ENCODE assay signal across 14 cellular contexts in genomic region chr2:84991404-84992151, GRCh38. TPM values are rescaled to one million over a fixed set of nuclear protein-coding genes. Genes with fewer than 3 reads are reported as not detected.
DNase-seq lines count a peak whose midpoint lies in the region; ATAC-seq and TF ChIP-seq lines count a peak whose summit lies in the region.
"Had no signal": no experiment of that assay in that cellular context is flagged by ENCODE, and none has a peak within 500 bp of the region (broad histone marks: within the 10 kb centered on the region; RNA-seq: fewer than 3 reads in every experiment).

No MANE protein-coding gene starts in this region.

- no peak overlapping the region for H3T11ph ChIP-seq in H9 (ENCODE audit: low read length)

- CTCF ChIA-PET in activated CD8-positive, alpha-beta T cell treated with anti-CD3 and anti-CD28 coated beads for 36 hours (lab: Charles Lee): interaction anchor here (0.6 to 2.8 kb wide), 5 partner anchors 14 to 26 kb away, joined by 3 to 8 read pairs (median 4); no protein-coding TSS in a partner anchor

- H3K4me1 ChIP-seq in ACC112 (ENCODE audit: control insufficient read depth, insufficient read depth, low read length, unreplicated experiment) (peaks cover 40% of the 10 kb centered on the region), GM23338 (ENCODE audit: insufficient read depth) (peaks cover 21% of the 10 kb centered on the region), foreskin keratinocyte (peaks cover 11% of the 10 kb centered on the region), H9 (ENCODE audit: insufficient read depth, low read length) (peaks cover 4% of the 10 kb centered on the region; the same call in 1 of the 2 replicates)

- no peak overlapping the region for H2BK120ac ChIP-seq in H9 (ENCODE audit: low read depth, low read length, poor library complexity, severe bottlenecking)

- H3K4ac ChIP-seq in H9 (ENCODE audit: low read depth, low read length): no peak overlapping the region

- no peak overlapping the region for H2BK15ac ChIP-seq in H9 (ENCODE audit: low read depth, low read length)

- H3K4me3 Mint-ChIP-seq in GM23338 (no peak overlapping the region), H9 (no peak overlapping the region)
- no peak overlapping the region for H3K4me3 Mint-ChIP-seq in activated CD8-positive, alpha-beta T cell treated with anti-CD3 and anti-CD28 coated beads for 36 hours
- H3K4me3 Mint-ChIP-seq: type B pancreatic cell had no signal

- no CpG with 5 or more reads among the region's 2 CpGs for WGBS in H9 (ENCODE audit: extremely low coverage, insufficient read length, low lambda C conversion rate)

- H2AFZ ChIP-seq in ACC112 (ENCODE audit: low read length, unreplicated experiment) (no peak overlapping the region), GM23338 (no peak overlapping the region), H9 (ENCODE audit: low read length) (no peak overlapping the region)

- H3F3A ChIP-seq in GM23338 (replicated peaks; ENCODE audit: low read depth): peaks cover 18% of the 10 kb centered on the region; the same call in 1 of the 2 replicates

- H3K27me3 ChIP-seq in ACC112 (ENCODE audit: insufficient read depth, low read length) (no peaks in the 10 kb centered on the region), GM23338 (ENCODE audit: insufficient read depth) (no peaks in the 10 kb centered on the region), foreskin keratinocyte (no peaks in the 10 kb centered on the region), H9 (ENCODE audit: insufficient read depth, low read length) (no peaks in the 10 kb centered on the region)
- H3K27me3 ChIP-seq: adrenal gland, SJCRH30 had no signal

- no peak overlapping the region for H2BK12ac ChIP-seq in H9 (ENCODE audit: insufficient read length, low read depth, low read length)

- H3K4me3 ChIP-seq in ACC112 (ENCODE audit: low read depth, low read length): no peak overlapping the region
- no peak overlapping the region for H3K4me3 ChIP-seq in GM23338
- H3K4me3 ChIP-seq: adrenal gland, lower lobe of right lung, SJCRH30 had no signal

- H3K27ac Mint-ChIP-seq in GM23338 (no peak overlapping the region), H9 (no peak overlapping the region)
- H3K27ac Mint-ChIP-seq in activated CD8-positive, alpha-beta T cell treated with anti-CD3 and anti-CD28 coated beads for 36 hours: no peak overlapping the region
- H3K27ac Mint-ChIP-seq: type B pancreatic cell had no signal

- H3K18ac ChIP-seq in H9 (ENCODE audit: insufficient read length, low read depth, low read length): no peak overlapping the region

- H3K36me3 ChIP-seq in ACC112 (ENCODE audit: insufficient read depth, low read length) (0 out of 2 replicates have a peak, but pooled peaks cover 2% of the 10 kb centered on the region), GM23338 (ENCODE audit: insufficient read depth) (no peaks in the 10 kb centered on the region)
- H3K36me3 ChIP-seq: adrenal gland, lower lobe of right lung, SJCRH30 had no signal

- no peak overlapping the region for H4K5ac ChIP-seq in H9 (ENCODE audit: insufficient read length, low read depth, low read length)

- H3K4me1 Mint-ChIP-seq in GM23338: peaks cover 21% of the 10 kb centered on the region
- peaks cover 33% of the 10 kb centered on the region for H3K4me1 Mint-ChIP-seq in activated CD8-positive, alpha-beta T cell treated with anti-CD3 and anti-CD28 coated beads for 36 hours (ENCODE audit: low read depth)
- peaks cover 13 to 17% of the 10 kb centered on the region in 2 experiments for H3K4me1 Mint-ChIP-seq in H9

- POLR2A ChIA-PET in activated CD8-positive, alpha-beta T cell treated with anti-CD3 and anti-CD28 coated beads for 36 hours (lab: Charles Lee): interaction anchor here (2.4 kb wide), 1 partner anchor 19 kb away, joined by 10 read pairs; no protein-coding TSS in a partner anchor

- H3K27ac ChIP-seq in ACC112 (ENCODE audit: low read depth, low read length) (peak overlapping the region; percentile 75), GM23338 (ENCODE audit: low read depth) (0 out of 2 replicates have a peak overlapping the region, but pooled peaks have one; percentile 12), foreskin keratinocyte (no peak overlapping the region), H9 (ENCODE audit: insufficient read length, low read depth, low read length) (no peak overlapping the region)
- H3K27ac ChIP-seq: lower lobe of right lung, SJCRH30 had no signal

- H4K8ac ChIP-seq in H9 (replicated peaks; ENCODE audit: insufficient read length, low read depth, low read length): no peak overlapping the region

- H4K20me1 ChIP-seq in GM23338 (replicated peaks; ENCODE audit: insufficient read depth) (peaks cover 89% of the 10 kb centered on the region), H9 (ENCODE audit: control insufficient read depth, insufficient read depth, insufficient read length) (no peaks in the 10 kb centered on the region)

- TF ChIP-seq CTCF in GM23338 (conservative IDR thresholded peaks at IDR 0.05; ENCODE audit: low read depth in 2 of 2) (no peak), foreskin keratinocyte (conservative IDR thresholded peaks at IDR 0.05) (no peak), H9 (conservative IDR thresholded peaks at IDR 0.05) (no peak)
- no peak for TF ChIP-seq CTCF in activated CD8-positive, alpha-beta T cell treated with anti-CD3 and anti-CD28 coated beads for 36 hours (IDR thresholded peaks at IDR 0.05)

- H3K9me3 ChIP-seq in H9 (ENCODE audit: control insufficient read depth, low read depth, low read length): no peaks in the 10 kb centered on the region
- H3K9me3 ChIP-seq: adrenal gland, lower lobe of right lung, SJCRH30 had no signal

- H4K91ac ChIP-seq in H9 (ENCODE audit: insufficient read length, low read depth, low read length): no peak overlapping the region

- H3K79me1 ChIP-seq in H9 (ENCODE audit: insufficient read depth, low read depth, low read length, poor library complexity, severe bottlenecking): peaks cover 5% of the 10 kb centered on the region

- H3K79me2 ChIP-seq in ACC112 (ENCODE audit: control insufficient read depth, insufficient read depth, low read length, unreplicated experiment) (peaks cover 87% of the 10 kb centered on the region), GM23338 (replicated peaks; ENCODE audit: insufficient read depth) (peaks cover 100% of the 10 kb centered on the region), H9 (ENCODE audit: insufficient read depth, low read length) (peaks cover 57% of the 10 kb centered on the region; the same call in 1 of the 2 replicates)

- no peaks in the 10 kb centered on the region for H3K9me3 Mint-ChIP-seq in GM23338
- no peaks in the 10 kb centered on the region for H3K9me3 Mint-ChIP-seq in activated CD8-positive, alpha-beta T cell treated with anti-CD3 and anti-CD28 coated beads for 36 hours
- no peaks in the 10 kb centered on the region for H3K9me3 Mint-ChIP-seq in H9
- H3K9me3 Mint-ChIP-seq: type B pancreatic cell had no signal

- no peak overlapping the region for H2BK20ac ChIP-seq in H9 (ENCODE audit: low read depth, low read length, poor library complexity, severe bottlenecking)

- H3K9ac ChIP-seq in H9 (ENCODE audit: extremely low read depth, insufficient read length, low read length): no peak overlapping the region

- DNase-seq in GM23338 (ENCODE audit: low spot score) (no peak), foreskin keratinocyte (peak; percentile 69 to 82), H9 (no peak), ureter (ENCODE audit: low spot score) (no peak), SKM-1 (lab: John Stamatoyannopoulos, UW; ENCODE audit: unreplicated experiment) (no peak), DMS53 treated with DMSO at 0.1 percent for 48 hours (lab: John Stamatoyannopoulos, UW; ENCODE audit: unreplicated experiment) (no peak)
- DNase-seq in activated CD8-positive, alpha-beta T cell treated with anti-CD3 and anti-CD28 coated beads for 36 hours: no peak
- DNase-seq: activated CD4-positive, alpha-beta T cell treated with anti-CD3 and anti-CD28 coated beads, Interleukin-2, amount 50 U/mL, for 1 hour; adrenal gland; COR-L47; lower lobe of right lung; SJCRH30 had no signal

- no peaks in the 10 kb centered on the region; the same call in 1 of the 2 replicates for H3K9me2 ChIP-seq in GM23338 (ENCODE audit: insufficient read depth)

- H3K36me3 Mint-ChIP-seq in GM23338 (ENCODE audit: low read depth) (no peaks in the 10 kb centered on the region), H9 (ENCODE audit: insufficient read depth in 1 of 3, low read depth in 3 of 3) (peaks cover 0 to 7% (median 4%) of the 10 kb centered on the region in 3 experiments; a peak in 2 of 7 replicates)
- peaks cover 14% of the 10 kb centered on the region for H3K36me3 Mint-ChIP-seq in activated CD8-positive, alpha-beta T cell treated with anti-CD3 and anti-CD28 coated beads for 36 hours (ENCODE audit: low read depth)

- no peak overlapping the region for H3K4me2 ChIP-seq in GM23338
- H3K4me2 ChIP-seq in H9 (ENCODE audit: insufficient read depth, insufficient read length, low read length): no peak overlapping the region

- H3K23ac ChIP-seq in H9 (ENCODE audit: insufficient read length, low read depth, low read length): no peak overlapping the region

- no peaks in the 10 kb centered on the region for H3K23me2 ChIP-seq in H9 (ENCODE audit: insufficient read length, low read depth, low read length, poor library complexity, severe bottlenecking)

- no peak overlapping the region for H2BK5ac ChIP-seq in H9 (ENCODE audit: insufficient read length, low read length)

- H3K27me3 Mint-ChIP-seq in GM23338 (ENCODE audit: insufficient read depth, low read depth, poor library complexity) (peaks cover 2% of the 10 kb centered on the region), H9 (ENCODE audit: low read depth) (no peaks in the 10 kb centered on the region)
- no peaks in the 10 kb centered on the region for H3K27me3 Mint-ChIP-seq in activated CD8-positive, alpha-beta T cell treated with anti-CD3 and anti-CD28 coated beads for 36 hours
- H3K27me3 Mint-ChIP-seq: type B pancreatic cell had no signal

- ATAC-seq in GM23338: no peak
- ATAC-seq in activated CD8-positive, alpha-beta T cell treated with anti-CD3 and anti-CD28 coated beads for 36 hours: peak; percentile 43
- ATAC-seq in foreskin keratinocyte: peak; percentile 90

- no peak overlapping the region for H3K14ac ChIP-seq in H9 (ENCODE audit: insufficient read depth, low read length)

- no peak overlapping the region for H3K56ac ChIP-seq in H9 (ENCODE audit: insufficient read length, low read depth, low read length)

- H2AK5ac ChIP-seq in H9 (ENCODE audit: insufficient read length, low read length): no peak overlapping the region

- intact Hi-C loops in activated CD8-positive, alpha-beta T cell treated with anti-CD3 and anti-CD28 coated beads for 36 hours (cut with micrococcal nuclease): no loop called here

TF ChIP-seq in GM23338, 12 proteins besides CTCF, POLR2A, EP300 and RAD21 (continues in another document):
- TF ChIP-seq EZH2 (IDR thresholded peaks at IDR 0.05; ENCODE audit: low read depth, unreplicated experiment): no peak

RNA-seq across cellular contexts. Expression of gene KCMF1, which starts 20.6 kb away (rescaled TPM):
- total RNA-seq in GM23338 (2014; rRNA removed; shearing (Covaris generic)): 120 and 129 TPM in 2 replicates
- 29.3 and 39.4 TPM in 2 replicates for polyA plus RNA-seq in GM23338 (2016; fragmentation: Nextera tagmentation; extraction: Ambion mirVana)
- total RNA-seq in activated CD8-positive, alpha-beta T cell treated with anti-CD3 and anti-CD28 coated beads for 36 hours: 100 to 1,000 TPM; 101 to 105 TPM
- total RNA-seq in foreskin keratinocyte: 67.3 and 68.2 TPM in 2 replicates
- polyA plus RNA-seq in foreskin keratinocyte: 37.8 and 42.1 TPM in 2 replicates
- total RNA-seq in H9 (2021): 110 and 113 TPM in 2 replicates
- total RNA-seq in ureter: 55.2 TPM

Comparison
In these comparisons a context has a peak if more than half of its experiments do, and no peak if none do; other contexts are left out.
1. H3K27ac ChIP-seq: peak in ACC112 (single experiment) and GM23338 (single experiment); none in foreskin keratinocyte (single experiment) and H9 (single experiment).
2. DNase-seq: peak in foreskin keratinocyte (2 of 2); none in GM23338 (single experiment), activated CD8-positive, alpha-beta T cell treated with anti-CD3 and anti-CD28 coated beads for 36 hours (single experiment), H9 (single experiment), ureter (single experiment), SKM-1 (single experiment) and DMS53 treated with DMSO at 0.1 percent for 48 hours (single experiment).